21 cellular contexts compared by ENCODE assay signal in genomic region chr1:243945727-243946126, GRCh38.
DNase-seq lines count a peak whose midpoint lies in the region; ATAC-seq, FAIRE-seq and TF ChIP-seq lines count a peak whose summit lies in the region.
"Had no signal": no experiment of that assay in that cellular context is flagged by ENCODE, and none has a peak within 500 bp of the region (broad histone marks: within the 10 kb centered on the region; RNA-seq: fewer than 3 reads in every experiment).

No MANE protein-coding gene starts in this region.

- TF ChIP-seq CTCF in A549 (IDR thresholded peaks at IDR 0.05), result no peak
- TF ChIP-seq CTCF in WERI-Rb-1 (IDR thresholded peaks at IDR 0.05; ENCODE audit: low read depth, low read length), result no peak
- no peak for TF ChIP-seq CTCF in esophagus muscularis mucosa (IDR thresholded peaks at IDR 0.05)
- no peak for TF ChIP-seq CTCF in neural progenitor cell (IDR thresholded peaks at IDR 0.05)

- no peak for DNase-seq in A549 (ENCODE audit: low read depth in 1 of 2, low spot score in 1 of 2)
- no peak for DNase-seq in WERI-Rb-1
- DNase-seq in esophagus muscularis mucosa (ENCODE audit: extremely low spot score), result peak; percentile 75
- no peak for DNase-seq in neural progenitor cell (ENCODE audit: low spot score)
- DNase-seq in stimulated activated CD4-positive, alpha-beta T cell treated with anti-CD3 and anti-CD28 coated beads, Interleukin-2, amount 100 ng/mL, for 24 hours, result no peak
- DNase-seq in stimulated activated naive CD8-positive, alpha-beta T cell treated with anti-CD3 and anti-CD28 coated beads, Interleukin-15, amount 100 ng/mL, for 72 hours, result no peak
- no peak for DNase-seq in COR-L47 (lab: John Stamatoyannopoulos, UW)
- DNase-seq: 8988T; BE2C; C1 segment of cervical spinal cord; Caco-2; CD4-positive, CD25-positive, alpha-beta regulatory T cell; CD8-positive, alpha-beta memory T cell; H7; IMR-90 had no signal

- H3K27me3 ChIP-seq in WERI-Rb-1 (ENCODE audit: insufficient read depth, low read depth, severe bottlenecking) (no peaks in the 10 kb centered on the region), esophagus muscularis mucosa (peaks cover 0 to 11% (median 0%) of the 10 kb centered on the region in 4 donors), neural progenitor cell (no peaks in the 10 kb centered on the region)
- H3K27me3 ChIP-seq: BE2C had no signal

- H3K36me3 Mint-ChIP-seq in neural progenitor cell, result no peaks in the 10 kb centered on the region
- H3K36me3 Mint-ChIP-seq: CD4-positive, CD25-positive, alpha-beta regulatory T cell; CD8-positive, alpha-beta memory T cell had no signal

- no peaks in the 10 kb centered on the region for H3K9me3 ChIP-seq in A549
- peaks cover 3% of the 10 kb centered on the region for H3K9me3 ChIP-seq in WERI-Rb-1 (ENCODE audit: severe bottlenecking)
- no peaks in the 10 kb centered on the region for H3K9me3 ChIP-seq in esophagus muscularis mucosa
- no peaks in the 10 kb centered on the region for H3K9me3 ChIP-seq in neural progenitor cell (ENCODE audit: low read depth)
- H3K9me3 ChIP-seq: BE2C, Caco-2 had no signal

- H3K9me3 Mint-ChIP-seq in neural progenitor cell, result no peaks in the 10 kb centered on the region
- H3K9me3 Mint-ChIP-seq in stimulated activated naive CD8-positive, alpha-beta T cell treated with anti-CD3 and anti-CD28 coated beads, Interleukin-15, amount 100 ng/mL, for 72 hours, result no peaks in the 10 kb centered on the region
- H3K9me3 Mint-ChIP-seq: CD4-positive, CD25-positive, alpha-beta regulatory T cell; CD8-positive, alpha-beta memory T cell; GM23338 had no signal

- no peak overlapping the region for H2AFZ ChIP-seq in neural progenitor cell (replicated peaks)
- H2AFZ ChIP-seq: GM23338 had no signal

- intact Hi-C loops in esophagus muscularis mucosa (cut with DNase I), result no loop called here

- peaks cover 45% of the 10 kb centered on the region for H3K4me1 ChIP-seq in A549
- H3K4me1 ChIP-seq in esophagus muscularis mucosa, result no peaks in the 10 kb centered on the region
- no peaks in the 10 kb centered on the region for H3K4me1 ChIP-seq in neural progenitor cell

- no peaks in the 10 kb centered on the region for H3K79me2 ChIP-seq in neural progenitor cell (ENCODE audit: low read depth)

- H3K36me3 ChIP-seq in WERI-Rb-1 (no peaks in the 10 kb centered on the region), esophagus muscularis mucosa (no peaks in the 10 kb centered on the region), neural progenitor cell (no peaks in the 10 kb centered on the region)
- H3K36me3 ChIP-seq: BE2C had no signal

- H3F3A ChIP-seq in neural progenitor cell (ENCODE audit: low read depth), result peaks cover 4% of the 10 kb centered on the region

- no peak for TF ChIP-seq POLR2A in A549 (IDR thresholded peaks at IDR 0.05; ENCODE audit: low read length)
- TF ChIP-seq POLR2A in esophagus muscularis mucosa (IDR thresholded peaks at IDR 0.05; ENCODE audit: low read depth), result no peak

- no peak overlapping the region for H3K9ac ChIP-seq in neural progenitor cell

- H3K27ac ChIP-seq in A549 (peak overlapping the region; percentile 60 to 87; a peak in 4 of 6 replicates), WERI-Rb-1 (peak overlapping the region; percentile 68), esophagus muscularis mucosa (replicated peaks in 1 of 4) (no peak overlapping the region), neural progenitor cell (no peak overlapping the region)
- H3K27ac ChIP-seq: HL-60 had no signal

- H3K27me3 Mint-ChIP-seq in neural progenitor cell (ENCODE audit: insufficient read depth, low read depth), result peaks cover 5% of the 10 kb centered on the region
- H3K27me3 Mint-ChIP-seq in stimulated activated naive CD8-positive, alpha-beta T cell treated with anti-CD3 and anti-CD28 coated beads, Interleukin-15, amount 100 ng/mL, for 72 hours, result peaks cover 17% of the 10 kb centered on the region

- POLR2A ChIA-PET in A549 (lab: Yijun Ruan, JAX), result no interaction called here

- ATAC-seq in A549 (no peak), HG02798 (IDR thresholded peaks at IDR 0.05; ENCODE audit: poor library complexity, unreplicated experiment) (no peak)
- no peak for ATAC-seq in stimulated activated naive CD8-positive, alpha-beta T cell treated with anti-CD3 and anti-CD28 coated beads, Interleukin-15, amount 100 ng/mL, for 72 hours
- ATAC-seq: GM23338 had no signal

- no peak for TF ChIP-seq RAD21 in A549 (conservative IDR thresholded peaks at IDR 0.05 in 1 of 2, IDR thresholded peaks at IDR 0.05 in 1 of 2)

- no peaks in the 10 kb centered on the region for H4K20me1 ChIP-seq in neural progenitor cell (ENCODE audit: low read depth)

- CTCF ChIA-PET in A549 (lab: Yijun Ruan, JAX), result interaction anchor here (1.2 to 2.0 kb wide), 3 partner anchors 11 to 328 kb away, joined by 3 to 6 read pairs (median 3); no protein-coding TSS in a partner anchor

- H3K4me2 ChIP-seq in A549 (no peak overlapping the region), neural progenitor cell (no peak overlapping the region)

- H3K4me3 ChIP-seq in A549 (no peak overlapping the region), WERI-Rb-1 (ENCODE audit: low read depth, low read length) (no peak overlapping the region), esophagus muscularis mucosa (no peak overlapping the region), neural progenitor cell (no peak overlapping the region)
- H3K4me3 ChIP-seq: GM23338, K562 had no signal

- no peak for FAIRE-seq in A549 (lab: Jason Lieb, UNC)
- FAIRE-seq: G401.6, GM12891, K562 had no signal

- H3K4me1 Mint-ChIP-seq in neural progenitor cell, result peaks cover 36% of the 10 kb centered on the region
- peaks cover 17% of the 10 kb centered on the region for H3K4me1 Mint-ChIP-seq in stimulated activated naive CD8-positive, alpha-beta T cell treated with anti-CD3 and anti-CD28 coated beads, Interleukin-15, amount 100 ng/mL, for 72 hours
- H3K4me1 Mint-ChIP-seq: CD8-positive, alpha-beta memory T cell had no signal

- no peak for TF ChIP-seq EP300 in A549 (IDR thresholded peaks at IDR 0.05)
- no peak for TF ChIP-seq EP300 in esophagus muscularis mucosa (IDR thresholded peaks at IDR 0.05)

- H3K4me3 Mint-ChIP-seq in neural progenitor cell, result no peak overlapping the region
- H3K4me3 Mint-ChIP-seq in stimulated activated naive CD8-positive, alpha-beta T cell treated with anti-CD3 and anti-CD28 coated beads, Interleukin-15, amount 100 ng/mL, for 72 hours, result no peak overlapping the region
- H3K4me3 Mint-ChIP-seq: CD4-positive, CD25-positive, alpha-beta regulatory T cell; CD8-positive, alpha-beta memory T cell; GM23338 had no signal

- peak overlapping the region; percentile 66 for H3K27ac Mint-ChIP-seq in neural progenitor cell
- no peak overlapping the region for H3K27ac Mint-ChIP-seq in stimulated activated naive CD8-positive, alpha-beta T cell treated with anti-CD3 and anti-CD28 coated beads, Interleukin-15, amount 100 ng/mL, for 72 hours
- H3K27ac Mint-ChIP-seq: CD4-positive, CD25-positive, alpha-beta regulatory T cell; CD8-positive, alpha-beta memory T cell; GM23338 had no signal

- WGBS in A549 (ENCODE audit: missing lambda C conversion rate), result 91% methylated on average over 5 of the region's 5 CpGs
- 89% methylated on average over 5 of the region's 5 CpGs for WGBS in esophagus muscularis mucosa

TF ChIP-seq in A549, 52 proteins besides CTCF, POLR2A, EP300 and RAD21:
- TF ChIP-seq PBX3 (IDR thresholded peaks at IDR 0.05) (no peak), MYC (IDR thresholded peaks at IDR 0.05; ENCODE audit: borderline replicate concordance, low read length) (no peak), BHLHE40 (IDR thresholded peaks at IDR 0.05; ENCODE audit: low read depth, low read length) (no peak), BCL3 (IDR thresholded peaks at IDR 0.05) (no peak), JUNB (IDR thresholded peaks at IDR 0.05) (no peak), TP53 (CRISPR knock-in tag; IDR thresholded peaks at IDR 0.05) (no peak), EHMT2 (IDR thresholded peaks at IDR 0.05; ENCODE audit: low read depth) (no peak), KDM5A (IDR thresholded peaks at IDR 0.05) (no peak), RFX5 (IDR thresholded peaks at IDR 0.05) (no peak), HOXA7 (CRISPR knock-in tag; IDR thresholded peaks at IDR 0.05) (no peak)

Comparison
In these comparisons a context has a peak if more than half of its experiments do, and no peak if none do; other contexts are left out.
1. H3K27ac ChIP-seq: peak in A549 (2 of 2) and WERI-Rb-1 (single experiment); none in esophagus muscularis mucosa (0 of 4) and neural progenitor cell (single experiment).